ENCODE assay signal across 8 cellular contexts in genomic region chr1:113074237-113074636, GRCh38. TPM values are rescaled to one million over a fixed set of nuclear protein-coding genes. Genes with fewer than 3 reads are reported as not detected.
A peak's percentile ranks its signal among the peaks of the same experiment; 100 is the strongest.
DNase-seq lines count a peak whose midpoint lies in the region; ATAC-seq and TF ChIP-seq lines count a peak whose summit lies in the region.

No MANE protein-coding gene starts in this region.

- H3K4me3 ChIP-seq in DND-41 (ENCODE audit: low read depth in 1 of 2, low read length in 2 of 2): peak overlapping the region; percentile 88 to 89
- H3K4me3 ChIP-seq in MM.1S (ENCODE audit: low read length): peak overlapping the region; percentile 80; the same call in 1 of the 2 replicates
- H3K4me3 ChIP-seq in effector memory CD4-positive, alpha-beta T cell (ENCODE audit: insufficient read depth, low read depth, low read length, poor library complexity, severe bottlenecking): peak overlapping the region; percentile 91

- H3K79me2 ChIP-seq in DND-41 (ENCODE audit: insufficient read depth, low read length) (peaks cover 57% of the 10 kb centered on the region), MM.1S (ENCODE audit: low read length) (peaks cover 10% of the 10 kb centered on the region)

- H3K4me2 ChIP-seq in DND-41 (ENCODE audit: insufficient read depth, low read length) (peak overlapping the region; percentile 81), MM.1S (ENCODE audit: low read depth, low read length) (peak overlapping the region; percentile 81)

- ATAC-seq in DND-41 (ENCODE audit: insufficient read depth, low read depth): no peak

- peaks cover 4% of the 10 kb centered on the region for H3K36me3 Mint-ChIP-seq in osteocyte (ENCODE audit: unreplicated experiment)

- peaks cover 21% of the 10 kb centered on the region; the same call in 1 of the 2 replicates for H3K36me3 ChIP-seq in DND-41 (ENCODE audit: insufficient read depth, low read length)
- no peaks in the 10 kb centered on the region for H3K36me3 ChIP-seq in MM.1S (replicated peaks; ENCODE audit: insufficient read depth, low read length)
- no peaks in the 10 kb centered on the region for H3K36me3 ChIP-seq in effector memory CD4-positive, alpha-beta T cell (ENCODE audit: control insufficient read depth, insufficient read depth, low read length)

- H2AFZ ChIP-seq in DND-41 (ENCODE audit: low read depth, low read length): no peak overlapping the region
- no peak overlapping the region for H2AFZ ChIP-seq in MM.1S (ENCODE audit: low read length)

- H3K27me3 ChIP-seq in DND-41 (ENCODE audit: insufficient read depth, low read length, poor library complexity) (no peaks in the 10 kb centered on the region), MM.1S (replicated peaks; ENCODE audit: insufficient read depth, low read length) (no peaks in the 10 kb centered on the region)
- no peaks in the 10 kb centered on the region for H3K27me3 ChIP-seq in effector memory CD4-positive, alpha-beta T cell (replicated peaks; ENCODE audit: control insufficient read depth, insufficient read depth, low read length, poor library complexity, severe bottlenecking)

- H3K9ac ChIP-seq in DND-41 (ENCODE audit: low read depth, low read length) (peak overlapping the region; percentile 76), MM.1S (ENCODE audit: low read length) (peak overlapping the region; percentile 77; the same call in 1 of the 2 replicates)

- no peak for DNase-seq in DND-41
- DNase-seq in MM.1S: no peak
- no peak for DNase-seq in effector memory CD4-positive, alpha-beta T cell
- DNase-seq in osteocyte (ENCODE audit: extremely low spot score, unreplicated experiment): no peak
- no peak for DNase-seq in NCI-H2107 treated with DMSO at 0.1 percent for 48 hours (lab: John Stamatoyannopoulos, UW; ENCODE audit: unreplicated experiment)
- DNase-seq in amygdala (lab: John Stamatoyannopoulos, UW): no peak
- DNase-seq in NCI-H187 (lab: John Stamatoyannopoulos, UW): no peak
- no peak for DNase-seq in AG08396 (ENCODE audit: low spot score)

- TF ChIP-seq CTCF in DND-41 (IDR thresholded peaks at IDR 0.05; ENCODE audit: borderline replicate concordance, extremely low read depth, low read length, poor library complexity, severe bottlenecking): no peak
- no peak for TF ChIP-seq CTCF in MM.1S (IDR thresholded peaks at IDR 0.05; ENCODE audit: low read length)
- no peak for TF ChIP-seq CTCF in osteocyte (IDR thresholded peaks at IDR 0.05)

- no peaks in the 10 kb centered on the region for H3K9me3 Mint-ChIP-seq in osteocyte (ENCODE audit: unreplicated experiment)

- H3K9me3 ChIP-seq in DND-41 (ENCODE audit: insufficient read depth, low read length, severe bottlenecking): no peaks in the 10 kb centered on the region
- no peaks in the 10 kb centered on the region for H3K9me3 ChIP-seq in MM.1S (replicated peaks; ENCODE audit: insufficient read depth, low read length)
- no peaks in the 10 kb centered on the region for H3K9me3 ChIP-seq in effector memory CD4-positive, alpha-beta T cell (ENCODE audit: control insufficient read depth, low read length)

- peaks cover 29% of the 10 kb centered on the region for H3K4me1 ChIP-seq in DND-41 (ENCODE audit: insufficient read depth, low read length)
- 0 out of 2 replicates have a peak, but pooled peaks cover 4% of the 10 kb centered on the region for H3K4me1 ChIP-seq in MM.1S (ENCODE audit: low read length)
- H3K4me1 ChIP-seq in effector memory CD4-positive, alpha-beta T cell (ENCODE audit: control insufficient read depth, insufficient read depth, low read length, poor library complexity, severe bottlenecking): peaks cover 6% of the 10 kb centered on the region

- H3K4me3 Mint-ChIP-seq in osteocyte (ENCODE audit: unreplicated experiment): peak overlapping the region; percentile 95

- H4K20me1 ChIP-seq in DND-41 (ENCODE audit: insufficient read depth, low read length) (peaks cover 10% of the 10 kb centered on the region), MM.1S (ENCODE audit: insufficient read depth, low read length) (no peaks in the 10 kb centered on the region)

- H3K27me3 Mint-ChIP-seq in osteocyte (ENCODE audit: unreplicated experiment): no peaks in the 10 kb centered on the region

- H3K27ac Mint-ChIP-seq in osteocyte (ENCODE audit: unreplicated experiment): peak overlapping the region; percentile 94

- H3K4me1 Mint-ChIP-seq in osteocyte (ENCODE audit: unreplicated experiment): peaks cover 29% of the 10 kb centered on the region

- no peaks in the 10 kb centered on the region for H3F3A ChIP-seq in MM.1S (ENCODE audit: insufficient read depth, low read length)

- H3K27ac ChIP-seq in DND-41 (ENCODE audit: low read length): peak overlapping the region; percentile 85
- no peak overlapping the region for H3K27ac ChIP-seq in MM.1S (ENCODE audit: low read length)
- H3K27ac ChIP-seq in effector memory CD4-positive, alpha-beta T cell (ENCODE audit: insufficient read depth, low read length, poor library complexity, severe bottlenecking): no peak overlapping the region

- no peaks in the 10 kb centered on the region for H3K9me2 ChIP-seq in MM.1S (replicated peaks; ENCODE audit: insufficient read depth, low read length)

RNA-seq across cellular contexts. Expression of gene LRIG2, which starts 1.2 kb away (rescaled TPM):
- 13.8 and 14.5 TPM in 2 replicates for total RNA-seq in osteocyte
